ENCODE assay signal across 17 cellular contexts in the genomic region with DNA sequence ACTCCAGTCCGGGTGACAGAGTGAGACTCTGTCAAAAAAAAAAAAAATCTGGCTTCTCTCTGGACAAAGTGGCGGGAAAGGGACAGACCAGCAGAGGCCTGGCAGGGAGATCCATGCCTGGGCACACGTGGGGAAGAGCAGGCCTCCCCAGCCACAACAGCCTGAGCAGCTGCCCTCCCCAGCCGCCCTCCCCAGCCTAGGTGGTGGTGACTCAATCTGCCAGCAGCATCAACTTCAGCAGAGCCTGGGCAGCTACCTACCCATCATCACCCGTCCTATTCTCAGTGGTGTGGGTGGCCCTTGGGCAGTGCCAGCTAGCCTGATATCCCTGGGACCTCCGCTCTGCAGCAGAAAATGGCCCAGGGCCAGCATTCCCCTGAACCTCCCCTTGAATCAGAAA.
DNase-seq lines count a peak whose midpoint lies in the region; ATAC-seq and TF ChIP-seq lines count a peak whose summit lies in the region.
"Had no signal": no experiment of that assay in that cellular context is flagged by ENCODE, and none has a peak within 500 bp of the region (broad histone marks: within the 10 kb centered on the region; RNA-seq: fewer than 3 reads in every experiment).

No MANE protein-coding gene starts in this region.

- no peak overlapping the region for H3K4me3 Mint-ChIP-seq in stimulated activated naive CD8-positive, alpha-beta T cell treated with anti-CD3 and anti-CD28 coated beads, Interleukin-15, amount 100 ng/mL, for 72 hours
- H3K4me3 Mint-ChIP-seq: CD4-positive, CD25-positive, alpha-beta regulatory T cell; H9; IgD-negative memory B cell had no signal

- CTCF ChIA-PET in A673 (lab: Charles Lee): no interaction called here

- H3K79me1 ChIP-seq in trophoblast cell (ENCODE audit: low read length): peaks cover 7% of the 10 kb centered on the region

- BruUV-seq in A673 (replicated peaks; lab: Mats Ljungman, UMichigan): no TSS peak

- H3K18ac ChIP-seq in trophoblast cell (ENCODE audit: low read length): no peak overlapping the region

- intact Hi-C loops in A673 (cut with micrococcal nuclease; ENCODE audit: unreplicated experiment): no loop called here

- H3K27me3 ChIP-seq in trophoblast cell (ENCODE audit: insufficient read depth, low read length): no peaks in the 10 kb centered on the region
- H3K27me3 ChIP-seq in A673 (replicated peaks; ENCODE audit: insufficient read depth, low read depth, low read length, poor library complexity): no peaks in the 10 kb centered on the region
- H3K27me3 ChIP-seq: BLaER1 had no signal

- no peak overlapping the region for H3K27ac Mint-ChIP-seq in stimulated activated naive CD8-positive, alpha-beta T cell treated with anti-CD3 and anti-CD28 coated beads, Interleukin-15, amount 100 ng/mL, for 72 hours
- H3K27ac Mint-ChIP-seq: CD4-positive, CD25-positive, alpha-beta regulatory T cell; H9; IgD-negative memory B cell had no signal

- H2AK5ac ChIP-seq in trophoblast cell (ENCODE audit: low read length): no peak overlapping the region

- H3K9ac ChIP-seq in trophoblast cell (ENCODE audit: low read length): no peak overlapping the region
- H3K9ac ChIP-seq: BLaER1 had no signal

- H3K4me3 ChIP-seq in trophoblast cell (ENCODE audit: low read depth, low read length) (no peak overlapping the region), A673 (ENCODE audit: low read depth, low read length, poor library complexity, severe bottlenecking) (no peak overlapping the region)
- H3K4me3 ChIP-seq: BLaER1 had no signal

- no peaks in the 10 kb centered on the region for H3K4me1 Mint-ChIP-seq in stimulated activated naive CD8-positive, alpha-beta T cell treated with anti-CD3 and anti-CD28 coated beads, Interleukin-15, amount 100 ng/mL, for 72 hours
- H3K4me1 Mint-ChIP-seq: CD4-positive, CD25-positive, alpha-beta regulatory T cell; IgD-negative memory B cell had no signal

- no peaks in the 10 kb centered on the region for H3K27me3 Mint-ChIP-seq in stimulated activated naive CD8-positive, alpha-beta T cell treated with anti-CD3 and anti-CD28 coated beads, Interleukin-15, amount 100 ng/mL, for 72 hours
- H3K27me3 Mint-ChIP-seq: CD4-positive, CD25-positive, alpha-beta regulatory T cell; IgD-negative memory B cell had no signal

- no peak overlapping the region for H2AFZ ChIP-seq in trophoblast cell (ENCODE audit: insufficient read depth, low read length, poor library complexity)

- no peak overlapping the region for H3K4me2 ChIP-seq in trophoblast cell (ENCODE audit: low read length)
- H3K4me2 ChIP-seq: BLaER1 had no signal

- DNase-seq in DMS53 (lab: John Stamatoyannopoulos, UW): peak; percentile 34
- no peak for DNase-seq in DMS53 treated with DMSO at 0.1 percent for 48 hours (lab: John Stamatoyannopoulos, UW; ENCODE audit: unreplicated experiment)
- peak; percentile 42 for DNase-seq in COR-L47 (lab: John Stamatoyannopoulos, UW)
- DNase-seq in RPMI7951 (ENCODE audit: low read depth): peak; percentile 28
- DNase-seq in trophoblast cell: no peak
- no peak for DNase-seq in A673 (ENCODE audit: low spot score)
- no peak for DNase-seq in medulla oblongata (ENCODE audit: extremely low spot score)
- no peak for DNase-seq in stimulated activated naive CD8-positive, alpha-beta T cell treated with anti-CD3 and anti-CD28 coated beads, Interleukin-15, amount 100 ng/mL, for 72 hours
- DNase-seq: AML-193; CD4-positive, CD25-positive, alpha-beta regulatory T cell; DND-41; GDM1; GOT3; H9 had no signal

- H2BK5ac ChIP-seq in trophoblast cell (ENCODE audit: low read depth, low read length, poor library complexity): no peak overlapping the region

- peaks cover 0 to 3% of the 10 kb centered on the region in 2 donors for H3K9me3 Mint-ChIP-seq in stimulated activated naive CD8-positive, alpha-beta T cell treated with anti-CD3 and anti-CD28 coated beads, Interleukin-15, amount 100 ng/mL, for 72 hours
- H3K9me3 Mint-ChIP-seq: H9 had no signal

- no peak overlapping the region for H2BK12ac ChIP-seq in trophoblast cell (ENCODE audit: low read length)

- no peak overlapping the region for H3K14ac ChIP-seq in trophoblast cell (ENCODE audit: low read length)

- H3K23ac ChIP-seq in trophoblast cell (ENCODE audit: low read length): no peak overlapping the region

- H3K4me1 ChIP-seq in trophoblast cell (ENCODE audit: control insufficient read depth in 1 of 2, insufficient read depth in 2 of 2, low read length in 2 of 2) (peaks cover 6 to 7% of the 10 kb centered on the region in 2 experiments), A673 (ENCODE audit: insufficient read depth, low read length, poor library complexity, severe bottlenecking) (no peaks in the 10 kb centered on the region)

- WGBS in trophoblast cell (ENCODE audit: extremely low coverage, insufficient coverage, insufficient read length): no CpG with 5 or more reads among the region's 6 CpGs

- no peaks in the 10 kb centered on the region for H3K79me2 ChIP-seq in trophoblast cell (ENCODE audit: control insufficient read depth, insufficient read depth, low read length, poor library complexity)

- TF ChIP-seq CTCF in A673 (conservative IDR thresholded peaks at IDR 0.05; ENCODE audit: low read depth, low read length): no peak

- no peak overlapping the region for H4K8ac ChIP-seq in trophoblast cell (ENCODE audit: low read depth, low read length)

- H4K91ac ChIP-seq in trophoblast cell (ENCODE audit: low read depth, low read length): peak overlapping the region; percentile 63

- H3K9me3 ChIP-seq in trophoblast cell (ENCODE audit: insufficient read depth, low read depth, low read length) (no peaks in the 10 kb centered on the region), A673 (ENCODE audit: low read depth, low read length, poor library complexity, severe bottlenecking) (no peaks in the 10 kb centered on the region)

- POLR2A ChIA-PET in A673 (lab: Charles Lee; ENCODE audit: low non-redundant PET): no interaction called here

- no peak overlapping the region for H2BK120ac ChIP-seq in trophoblast cell (ENCODE audit: insufficient read depth, low read length, poor library complexity)

- no peak overlapping the region for H3K27ac ChIP-seq in trophoblast cell (ENCODE audit: low read depth, low read length)
- no peak overlapping the region for H3K27ac ChIP-seq in A673 (ENCODE audit: low read depth, low read length, poor library complexity, severe bottlenecking)
- H3K27ac ChIP-seq: 22Rv1, BLaER1 had no signal

- no peak for ATAC-seq in stimulated activated naive CD8-positive, alpha-beta T cell treated with anti-CD3 and anti-CD28 coated beads, Interleukin-15, amount 100 ng/mL, for 72 hours

- no peak overlapping the region for H3K4ac ChIP-seq in trophoblast cell (ENCODE audit: low read depth, low read length)

- H4K12ac ChIP-seq in trophoblast cell (ENCODE audit: low read depth, low read length): no peak overlapping the region

- H3K36me3 ChIP-seq in trophoblast cell (ENCODE audit: control insufficient read depth in 1 of 2, insufficient read depth in 2 of 2, low read length in 2 of 2) (no peaks in the 10 kb centered on the region), A673 (ENCODE audit: insufficient read depth, low read length, poor library complexity, severe bottlenecking) (no peaks in the 10 kb centered on the region)
- H3K36me3 ChIP-seq: BLaER1 had no signal

Comparison
In these comparisons a context has a peak if more than half of its experiments do, and no peak if none do; other contexts are left out.
1. DNase-seq: peak in DMS53 (single experiment), COR-L47 (single experiment) and RPMI7951 (single experiment); none in DMS53 treated with DMSO at 0.1 percent for 48 hours (single experiment), trophoblast cell (0 of 2), A673 (single experiment), medulla oblongata (single experiment) and stimulated activated naive CD8-positive, alpha-beta T cell treated with anti-CD3 and anti-CD28 coated beads, Interleukin-15, amount 100 ng/mL, for 72 hours (0 of 2).